In genomic region chr2:120934891-120935338, GRCh38 we compare ENCODE assay signal across 8 cellular contexts.
DNase-seq lines count a peak whose midpoint lies in the region; FAIRE-seq and TF ChIP-seq lines count a peak whose summit lies in the region.

No MANE protein-coding gene starts in this region.

- H3K4me1 ChIP-seq in kidney (ENCODE audit: control insufficient read depth in 1 of 2, insufficient read depth in 1 of 2, low read depth in 1 of 2, low read length in 2 of 2) (no peaks in the 10 kb centered on the region), testis (peaks cover 63% of the 10 kb centered on the region)

- H3K36me3 ChIP-seq in kidney (ENCODE audit: control insufficient read depth in 1 of 2, insufficient read depth in 2 of 2, low read length in 2 of 2) (no peaks in the 10 kb centered on the region), testis (ENCODE audit: low read depth, missing control alignments) (no peaks in the 10 kb centered on the region)

- no peak for FAIRE-seq in kidney (lab: Jason Lieb, UNC)

- H3K27ac ChIP-seq in kidney (ENCODE audit: low read depth in 2 of 2, low read length in 2 of 2), result peak overlapping the region; percentile 7 to 54
- peak overlapping the region; percentile 14 to 39 for H3K27ac ChIP-seq in testis

- intact Hi-C loops in kidney (cut with DNase I), result no loop called here
- intact Hi-C loops in testis (cut with DNase I; ENCODE audit: low total_unique reads), result no loop called here

- DNase-seq in HK-2 (ENCODE audit: unreplicated experiment) (peak; percentile 75), astrocyte of the cerebellum (ENCODE audit: low read depth) (peak; percentile 20), kidney (no peak), testis (peak; percentile 61), GM13976 (ENCODE audit: low spot score) (no peak), iPS-NIHi11 (ENCODE audit: low spot score) (no peak), progenitor cell of endocrine pancreas (ENCODE audit: low spot score, unreplicated experiment) (no peak)
- DNase-seq in stimulated activated CD4-positive, alpha-beta T cell treated with anti-CD3 and anti-CD28 coated beads, Interleukin-15, amount 100 ng/mL, for 24 hours, result no peak

- H3K4me3 Mint-ChIP-seq in progenitor cell of endocrine pancreas (ENCODE audit: low read depth), result no peak overlapping the region

- peaks cover 27% of the 10 kb centered on the region for H3K4me1 Mint-ChIP-seq in progenitor cell of endocrine pancreas (ENCODE audit: low read depth)

- H3K9me3 ChIP-seq in kidney (ENCODE audit: control insufficient read depth in 1 of 2, low read length in 2 of 2) (no peaks in the 10 kb centered on the region), testis (no peaks in the 10 kb centered on the region)

- no peak overlapping the region for H3K27ac Mint-ChIP-seq in progenitor cell of endocrine pancreas

- H3K27me3 ChIP-seq in testis, result no peaks in the 10 kb centered on the region

- no peak for TF ChIP-seq POLR2A in testis (IDR thresholded peaks at IDR 0.05)

- H3K27me3 Mint-ChIP-seq in progenitor cell of endocrine pancreas, result peaks cover 88% of the 10 kb centered on the region

- H3K4me3 ChIP-seq in astrocyte of the cerebellum (ENCODE audit: low read depth, low read length), result no peak overlapping the region
- no peak overlapping the region for H3K4me3 ChIP-seq in kidney (ENCODE audit: low read length in 2 of 2)
- H3K4me3 ChIP-seq in testis, result no peak overlapping the region

- no peak for TF ChIP-seq CTCF in astrocyte of the cerebellum (IDR thresholded peaks at IDR 0.05; ENCODE audit: low read depth, low read length, missing control alignments)
- no peak for TF ChIP-seq CTCF in kidney (IDR thresholded peaks at IDR 0.05; ENCODE audit: borderline replicate concordance, extremely low read depth, insufficient read depth)
- TF ChIP-seq CTCF in testis (IDR thresholded peaks at IDR 0.05), result no peak
- TF ChIP-seq CTCF in GM13976 (IDR thresholded peaks at IDR 0.05; ENCODE audit: borderline replicate concordance, control extremely low read depth, extremely low read depth, insufficient read depth, missing control alignments), result no peak
- TF ChIP-seq CTCF in progenitor cell of endocrine pancreas (IDR thresholded peaks at IDR 0.05; ENCODE audit: unreplicated experiment), result no peak

- H3K9me3 Mint-ChIP-seq in progenitor cell of endocrine pancreas (ENCODE audit: low read depth), result peaks cover 3% of the 10 kb centered on the region

- no peak overlapping the region for H3K9ac ChIP-seq in kidney (ENCODE audit: low read length in 2 of 2)

- in situ Hi-C loops in astrocyte of the cerebellum (cut with HindIII; ENCODE audit: low sequenced_read_pairs), result no loop called here
- in situ Hi-C loops in GM13976 (cut with MboI; ENCODE audit: low sequenced_read_pairs, unreplicated experiment), result no loop called here

- 26 to 62% methylated on average over 8 to 10 of the region's 10 CpGs for WGBS in testis, 2 donors

- no peaks in the 10 kb centered on the region for H3K36me3 Mint-ChIP-seq in progenitor cell of endocrine pancreas (ENCODE audit: insufficient read depth)

Comparison
In these comparisons a context has a peak if more than half of its experiments do, and no peak if none do; other contexts are left out.
1. DNase-seq: peak in HK-2 (single experiment), astrocyte of the cerebellum (single experiment) and testis (single experiment); none in kidney (single experiment), GM13976 (single experiment), stimulated activated CD4-positive, alpha-beta T cell treated with anti-CD3 and anti-CD28 coated beads, Interleukin-15, amount 100 ng/mL, for 24 hours (single experiment), iPS-NIHi11 (single experiment) and progenitor cell of endocrine pancreas (single experiment).